1 cellular context compared by ENCODE assay signal in the genomic region with DNA sequence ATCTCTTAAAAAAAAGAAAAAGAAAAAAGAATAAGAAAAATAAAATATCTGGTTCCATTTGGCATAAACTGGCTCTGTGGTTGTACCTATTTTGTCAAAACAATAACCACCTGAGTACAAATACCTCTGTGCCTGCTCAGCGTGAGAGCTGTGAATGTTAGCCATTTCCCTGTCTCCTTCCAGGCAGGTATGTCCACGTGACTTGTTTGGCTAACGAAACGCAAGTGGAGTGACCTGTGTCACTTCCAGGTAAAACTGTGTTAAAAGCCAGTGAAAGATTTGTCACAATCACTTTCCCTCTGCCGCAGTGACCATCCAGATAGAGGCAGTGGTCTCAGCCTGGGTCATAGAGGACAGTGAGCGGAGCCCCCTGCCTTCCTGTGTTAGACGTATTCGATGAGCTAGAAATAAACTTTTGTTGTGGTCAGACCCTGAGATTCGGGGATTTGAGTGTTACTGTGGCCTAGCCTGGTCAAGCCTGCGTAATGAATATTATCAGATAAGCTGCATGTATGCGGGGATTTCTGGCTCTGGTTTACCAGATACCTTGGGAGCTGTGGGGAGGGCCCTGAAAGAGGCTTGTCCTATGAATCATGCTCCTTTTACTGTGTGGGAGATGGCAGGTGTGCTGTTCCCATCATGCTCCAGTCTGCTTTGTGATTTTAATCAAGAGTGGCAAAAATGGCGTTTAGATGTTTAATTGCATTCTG.
TF ChIP-seq lines count a peak whose summit lies in the region.

No MANE protein-coding gene starts in this region.

TF ChIP-seq in HEK293, 187 proteins besides CTCF, POLR2A, EP300 and RAD21 (continued from another document):
- TF ChIP-seq, protein P1, sequence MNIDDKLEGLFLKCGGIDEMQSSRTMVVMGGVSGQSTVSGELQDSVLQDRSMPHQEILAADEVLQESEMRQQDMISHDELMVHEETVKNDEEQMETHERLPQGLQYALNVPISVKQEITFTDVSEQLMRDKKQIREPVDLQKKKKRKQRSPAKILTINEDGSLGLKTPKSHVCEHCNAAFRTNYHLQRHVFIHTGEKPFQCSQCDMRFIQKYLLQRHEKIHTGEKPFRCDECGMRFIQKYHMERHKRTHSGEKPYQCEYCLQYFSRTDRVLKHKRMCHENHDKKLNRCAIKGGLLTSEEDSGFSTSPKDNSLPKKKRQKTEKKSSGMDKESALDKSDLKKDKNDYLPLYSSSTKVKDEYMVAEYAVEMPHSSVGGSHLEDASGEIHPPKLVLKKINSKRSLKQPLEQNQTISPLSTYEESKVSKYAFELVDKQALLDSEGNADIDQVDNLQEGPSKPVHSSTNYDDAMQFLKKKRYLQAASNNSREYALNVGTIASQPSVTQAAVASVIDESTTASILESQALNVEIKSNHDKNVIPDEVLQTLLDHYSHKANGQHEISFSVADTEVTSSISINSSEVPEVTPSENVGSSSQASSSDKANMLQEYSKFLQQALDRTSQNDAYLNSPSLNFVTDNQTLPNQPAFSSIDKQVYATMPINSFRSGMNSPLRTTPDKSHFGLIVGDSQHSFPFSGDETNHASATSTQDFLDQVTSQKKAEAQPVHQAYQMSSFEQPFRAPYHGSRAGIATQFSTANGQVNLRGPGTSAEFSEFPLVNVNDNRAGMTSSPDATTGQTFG (tag by site-specific recombination; IDR thresholded peaks at IDR 0.05; ENCODE audit: borderline replicate concordance), result no peak
- TF ChIP-seq ZNF341 (tag by site-specific recombination; IDR thresholded peaks at IDR 0.05; ENCODE audit: low read depth) (no peak), ZNF624 (tag by site-specific recombination; IDR thresholded peaks at IDR 0.05) (no peak), ZNF621 (tag by site-specific recombination; IDR thresholded peaks at IDR 0.05) (no peak), ZNF707 (tag by site-specific recombination; IDR thresholded peaks at IDR 0.05) (no peak), BCL11B (tag by site-specific recombination; IDR thresholded peaks at IDR 0.05; ENCODE audit: low read depth) (no peak), ZNF202 (tag by site-specific recombination; IDR thresholded peaks at IDR 0.05; ENCODE audit: borderline replicate concordance) (no peak), ZNF473 (tag by site-specific recombination; IDR thresholded peaks at IDR 0.05) (no peak), ZNF658 (tag by site-specific recombination; IDR thresholded peaks at IDR 0.05) (no peak), GLIS1 (tag by site-specific recombination; IDR thresholded peaks at IDR 0.05) (peak; percentile 28; the same call in 1 of the 2 replicates), ZNF792 (tag by site-specific recombination; IDR thresholded peaks at IDR 0.05) (no peak), ZIC2 (tag by site-specific recombination; IDR thresholded peaks at IDR 0.05) (no peak), ZNF175 (tag by site-specific recombination; IDR thresholded peaks at IDR 0.05) (no peak), MZF1 (tag by site-specific recombination; IDR thresholded peaks at IDR 0.05; ENCODE audit: borderline replicate concordance) (peak; percentile 83), ZNF76 (tag by site-specific recombination; IDR thresholded peaks at IDR 0.05; ENCODE audit: borderline replicate concordance, low read depth) (0 out of 2 replicates have a peak, but pooled peaks have one; percentile 55), ZNF571 (tag by site-specific recombination; IDR thresholded peaks at IDR 0.05) (no peak), ZNF548 (tag by site-specific recombination; IDR thresholded peaks at IDR 0.05) (no peak), ZBTB21 (tag by site-specific recombination; IDR thresholded peaks at IDR 0.05) (no peak), REPIN1 (tag by site-specific recombination; IDR thresholded peaks at IDR 0.05; ENCODE audit: low read depth) (no peak), KLF10 (tag by site-specific recombination; IDR thresholded peaks at IDR 0.05) (no peak), SP3 (tag by site-specific recombination; IDR thresholded peaks at IDR 0.05) (no peak), FEZF1 (tag by site-specific recombination; IDR thresholded peaks at IDR 0.05) (no peak), ZNF121 (tag by site-specific recombination; IDR thresholded peaks at IDR 0.05) (no peak), ZNF560 (tag by site-specific recombination; IDR thresholded peaks at IDR 0.05; ENCODE audit: borderline replicate concordance) (no peak), ZFP37 (tag by site-specific recombination; IDR thresholded peaks at IDR 0.05) (no peak), ZNF600 (tag by site-specific recombination; IDR thresholded peaks at IDR 0.05) (no peak), SCRT2 (tag by site-specific recombination; IDR thresholded peaks at IDR 0.05) (no peak), ZFP3 (tag by site-specific recombination; IDR thresholded peaks at IDR 0.05; ENCODE audit: low read depth) (no peak), ZNF529 (tag by site-specific recombination; IDR thresholded peaks at IDR 0.05; ENCODE audit: insufficient replicate concordance) (no peak), KLF7 (tag by site-specific recombination; IDR thresholded peaks at IDR 0.05; ENCODE audit: borderline replicate concordance) (no peak), ZNF157 (tag by site-specific recombination; IDR thresholded peaks at IDR 0.05) (no peak), KLF1 (tag by site-specific recombination; IDR thresholded peaks at IDR 0.05) (no peak), SP2 (tag by site-specific recombination; IDR thresholded peaks at IDR 0.05) (0 out of 2 replicates have a peak, but pooled peaks have one; percentile 7), ZNF416 (tag by site-specific recombination; IDR thresholded peaks at IDR 0.05) (no peak)
- TF ChIP-seq, protein P2, sequence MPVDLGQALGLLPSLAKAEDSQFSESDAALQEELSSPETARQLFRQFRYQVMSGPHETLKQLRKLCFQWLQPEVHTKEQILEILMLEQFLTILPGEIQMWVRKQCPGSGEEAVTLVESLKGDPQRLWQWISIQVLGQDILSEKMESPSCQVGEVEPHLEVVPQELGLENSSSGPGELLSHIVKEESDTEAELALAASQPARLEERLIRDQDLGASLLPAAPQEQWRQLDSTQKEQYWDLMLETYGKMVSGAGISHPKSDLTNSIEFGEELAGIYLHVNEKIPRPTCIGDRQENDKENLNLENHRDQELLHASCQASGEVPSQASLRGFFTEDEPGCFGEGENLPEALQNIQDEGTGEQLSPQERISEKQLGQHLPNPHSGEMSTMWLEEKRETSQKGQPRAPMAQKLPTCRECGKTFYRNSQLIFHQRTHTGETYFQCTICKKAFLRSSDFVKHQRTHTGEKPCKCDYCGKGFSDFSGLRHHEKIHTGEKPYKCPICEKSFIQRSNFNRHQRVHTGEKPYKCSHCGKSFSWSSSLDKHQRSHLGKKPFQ (tag by site-specific recombination; IDR thresholded peaks at IDR 0.05), result no peak
- TF ChIP-seq, protein P3, sequence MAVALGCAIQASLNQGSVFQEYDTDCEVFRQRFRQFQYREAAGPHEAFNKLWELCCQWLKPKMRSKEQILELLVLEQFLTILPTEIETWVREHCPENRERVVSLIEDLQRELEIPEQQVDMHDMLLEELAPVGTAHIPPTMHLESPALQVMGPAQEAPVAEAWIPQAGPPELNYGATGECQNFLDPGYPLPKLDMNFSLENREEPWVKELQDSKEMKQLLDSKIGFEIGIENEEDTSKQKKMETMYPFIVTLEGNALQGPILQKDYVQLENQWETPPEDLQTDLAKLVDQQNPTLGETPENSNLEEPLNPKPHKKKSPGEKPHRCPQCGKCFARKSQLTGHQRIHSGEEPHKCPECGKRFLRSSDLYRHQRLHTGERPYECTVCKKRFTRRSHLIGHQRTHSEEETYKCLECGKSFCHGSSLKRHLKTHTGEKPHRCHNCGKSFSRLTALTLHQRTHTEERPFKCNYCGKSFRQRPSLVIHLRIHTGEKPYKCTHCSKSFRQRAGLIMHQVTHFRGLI (tag by site-specific recombination; IDR thresholded peaks at IDR 0.05), result no peak
- TF ChIP-seq, protein P4, sequence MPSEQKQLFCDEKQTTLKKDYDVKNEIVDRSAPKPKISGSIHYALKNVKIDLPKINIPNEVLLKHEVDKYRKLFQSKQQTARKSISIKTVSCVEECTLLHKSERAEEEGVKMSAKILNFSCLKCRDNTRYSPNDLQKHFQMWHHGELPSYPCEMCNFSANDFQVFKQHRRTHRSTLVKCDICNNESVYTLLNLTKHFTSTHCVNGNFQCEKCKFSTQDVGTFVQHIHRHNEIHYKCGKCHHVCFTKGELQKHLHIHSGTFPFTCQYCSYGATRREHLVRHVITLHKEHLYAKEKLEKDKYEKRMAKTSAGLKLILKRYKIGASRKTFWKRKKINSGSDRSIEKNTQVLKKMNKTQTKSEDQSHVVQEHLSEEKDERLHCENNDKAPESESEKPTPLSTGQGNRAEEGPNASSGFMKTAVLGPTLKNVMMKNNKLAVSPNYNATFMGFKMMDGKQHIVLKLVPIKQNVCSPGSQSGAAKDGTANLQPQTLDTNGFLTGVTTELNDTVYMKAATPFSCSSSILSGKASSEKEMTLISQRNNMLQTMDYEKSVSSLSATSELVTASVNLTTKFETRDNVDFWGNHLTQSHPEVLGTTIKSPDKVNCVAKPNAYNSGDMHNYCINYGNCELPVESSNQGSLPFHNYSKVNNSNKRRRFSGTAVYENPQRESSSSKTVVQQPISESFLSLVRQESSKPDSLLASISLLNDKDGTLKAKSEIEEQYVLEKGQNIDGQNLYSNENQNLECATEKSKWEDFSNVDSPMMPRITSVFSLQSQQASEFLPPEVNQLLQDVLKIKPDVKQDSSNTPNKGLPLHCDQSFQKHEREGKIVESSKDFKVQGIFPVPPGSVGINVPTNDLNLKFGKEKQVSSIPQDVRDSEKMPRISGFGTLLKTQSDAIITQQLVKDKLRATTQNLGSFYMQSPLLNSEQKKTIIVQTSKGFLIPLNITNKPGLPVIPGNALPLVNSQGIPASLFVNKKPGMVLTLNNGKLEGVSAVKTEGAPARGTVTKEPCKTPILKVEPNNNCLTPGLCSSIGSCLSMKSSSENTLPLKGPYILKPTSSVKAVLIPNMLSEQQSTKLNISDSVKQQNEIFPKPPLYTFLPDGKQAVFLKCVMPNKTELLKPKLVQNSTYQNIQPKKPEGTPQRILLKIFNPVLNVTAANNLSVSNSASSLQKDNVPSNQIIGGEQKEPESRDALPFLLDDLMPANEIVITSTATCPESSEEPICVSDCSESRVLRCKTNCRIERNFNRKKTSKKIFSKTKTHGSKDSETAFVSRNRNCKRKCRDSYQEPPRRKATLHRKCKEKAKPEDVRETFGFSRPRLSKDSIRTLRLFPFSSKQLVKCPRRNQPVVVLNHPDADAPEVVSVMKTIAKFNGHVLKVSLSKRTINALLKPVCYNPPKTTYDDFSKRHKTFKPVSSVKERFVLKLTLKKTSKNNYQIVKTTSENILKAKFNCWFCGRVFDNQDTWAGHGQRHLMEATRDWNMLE (tag by site-specific recombination; conservative IDR thresholded peaks at IDR 0.05; ENCODE audit: low read depth), result no peak
- TF ChIP-seq, protein P5, sequence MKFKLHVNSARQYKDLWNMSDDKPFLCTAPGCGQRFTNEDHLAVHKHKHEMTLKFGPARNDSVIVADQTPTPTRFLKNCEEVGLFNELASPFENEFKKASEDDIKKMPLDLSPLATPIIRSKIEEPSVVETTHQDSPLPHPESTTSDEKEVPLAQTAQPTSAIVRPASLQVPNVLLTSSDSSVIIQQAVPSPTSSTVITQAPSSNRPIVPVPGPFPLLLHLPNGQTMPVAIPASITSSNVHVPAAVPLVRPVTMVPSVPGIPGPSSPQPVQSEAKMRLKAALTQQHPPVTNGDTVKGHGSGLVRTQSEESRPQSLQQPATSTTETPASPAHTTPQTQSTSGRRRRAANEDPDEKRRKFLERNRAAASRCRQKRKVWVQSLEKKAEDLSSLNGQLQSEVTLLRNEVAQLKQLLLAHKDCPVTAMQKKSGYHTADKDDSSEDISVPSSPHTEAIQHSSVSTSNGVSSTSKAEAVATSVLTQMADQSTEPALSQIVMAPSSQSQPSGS (tag by site-specific recombination; IDR thresholded peaks at IDR 0.05; ENCODE audit: low read depth), result no peak
- TF ChIP-seq, protein P6, sequence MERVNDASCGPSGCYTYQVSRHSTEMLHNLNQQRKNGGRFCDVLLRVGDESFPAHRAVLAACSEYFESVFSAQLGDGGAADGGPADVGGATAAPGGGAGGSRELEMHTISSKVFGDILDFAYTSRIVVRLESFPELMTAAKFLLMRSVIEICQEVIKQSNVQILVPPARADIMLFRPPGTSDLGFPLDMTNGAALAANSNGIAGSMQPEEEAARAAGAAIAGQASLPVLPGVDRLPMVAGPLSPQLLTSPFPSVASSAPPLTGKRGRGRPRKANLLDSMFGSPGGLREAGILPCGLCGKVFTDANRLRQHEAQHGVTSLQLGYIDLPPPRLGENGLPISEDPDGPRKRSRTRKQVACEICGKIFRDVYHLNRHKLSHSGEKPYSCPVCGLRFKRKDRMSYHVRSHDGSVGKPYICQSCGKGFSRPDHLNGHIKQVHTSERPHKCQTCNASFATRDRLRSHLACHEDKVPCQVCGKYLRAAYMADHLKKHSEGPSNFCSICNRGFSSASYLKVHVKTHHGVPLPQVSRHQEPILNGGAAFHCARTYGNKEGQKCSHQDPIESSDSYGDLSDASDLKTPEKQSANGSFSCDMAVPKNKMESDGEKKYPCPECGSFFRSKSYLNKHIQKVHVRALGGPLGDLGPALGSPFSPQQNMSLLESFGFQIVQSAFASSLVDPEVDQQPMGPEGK (tag by site-specific recombination; IDR thresholded peaks at IDR 0.05), result 0 out of 2 replicates have a peak, but pooled peaks have one; percentile 20
- TF ChIP-seq, protein P7, sequence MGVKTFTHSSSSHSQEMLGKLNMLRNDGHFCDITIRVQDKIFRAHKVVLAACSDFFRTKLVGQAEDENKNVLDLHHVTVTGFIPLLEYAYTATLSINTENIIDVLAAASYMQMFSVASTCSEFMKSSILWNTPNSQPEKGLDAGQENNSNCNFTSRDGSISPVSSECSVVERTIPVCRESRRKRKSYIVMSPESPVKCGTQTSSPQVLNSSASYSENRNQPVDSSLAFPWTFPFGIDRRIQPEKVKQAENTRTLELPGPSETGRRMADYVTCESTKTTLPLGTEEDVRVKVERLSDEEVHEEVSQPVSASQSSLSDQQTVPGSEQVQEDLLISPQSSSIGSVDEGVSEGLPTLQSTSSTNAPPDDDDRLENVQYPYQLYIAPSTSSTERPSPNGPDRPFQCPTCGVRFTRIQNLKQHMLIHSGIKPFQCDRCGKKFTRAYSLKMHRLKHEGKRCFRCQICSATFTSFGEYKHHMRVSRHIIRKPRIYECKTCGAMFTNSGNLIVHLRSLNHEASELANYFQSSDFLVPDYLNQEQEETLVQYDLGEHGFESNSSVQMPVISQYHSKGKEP (tag by site-specific recombination; IDR thresholded peaks at IDR 0.05), result no peak
- TF ChIP-seq, protein P8, sequence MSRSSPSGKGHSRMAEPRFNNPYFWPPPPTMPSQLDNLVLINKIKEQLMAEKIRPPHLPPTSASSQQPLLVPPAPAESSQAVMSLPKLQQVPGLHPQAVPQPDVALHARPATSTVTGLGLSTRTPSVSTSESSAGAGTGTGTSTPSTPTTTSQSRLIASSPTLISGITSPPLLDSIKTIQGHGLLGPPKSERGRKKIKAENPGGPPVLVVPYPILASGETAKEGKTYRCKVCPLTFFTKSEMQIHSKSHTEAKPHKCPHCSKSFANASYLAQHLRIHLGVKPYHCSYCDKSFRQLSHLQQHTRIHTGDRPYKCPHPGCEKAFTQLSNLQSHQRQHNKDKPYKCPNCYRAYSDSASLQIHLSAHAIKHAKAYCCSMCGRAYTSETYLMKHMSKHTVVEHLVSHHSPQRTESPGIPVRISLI (tag by site-specific recombination; IDR thresholded peaks at IDR 0.05), result no peak
- TF ChIP-seq, protein P9, sequence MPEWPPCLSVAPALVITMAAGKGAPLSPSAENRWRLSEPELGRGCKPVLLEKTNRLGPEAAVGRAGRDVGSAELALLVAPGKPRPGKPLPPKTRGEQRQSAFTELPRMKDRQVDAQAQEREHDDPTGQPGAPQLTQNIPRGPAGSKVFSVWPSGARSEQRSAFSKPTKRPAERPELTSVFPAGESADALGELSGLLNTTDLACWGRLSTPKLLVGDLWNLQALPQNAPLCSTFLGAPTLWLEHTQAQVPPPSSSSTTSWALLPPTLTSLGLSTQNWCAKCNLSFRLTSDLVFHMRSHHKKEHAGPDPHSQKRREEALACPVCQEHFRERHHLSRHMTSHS (tag by site-specific recombination; IDR thresholded peaks at IDR 0.05), result no peak
